Comparison of ENCODE assay signal across 26 cellular contexts in genomic region chr12:50707396-50707795, GRCh38.
"Had no signal": no experiment of that assay in that cellular context is flagged by ENCODE, and none has a peak within 500 bp of the region (broad histone marks: within the 10 kb centered on the region; RNA-seq: fewer than 3 reads in every experiment).

No MANE protein-coding gene starts in this region.

- H3K4me3 Mint-ChIP-seq: activated CD4-positive, alpha-beta T cell treated with anti-CD3 and anti-CD28 coated beads, Interleukin-2, amount 10 ng/mL, durations not matched to agents 7 days and 5 days; activated naive CD4-positive, alpha-beta T cell treated with anti-CD3 and anti-CD28 coated beads, Interleukin-2, amount 10 ng/mL, durations not matched to agents 7 days and 5 days; activated T-cell treated with anti-CD3 and anti-CD28 coated beads, Interleukin-2, amount 50 U/mL, for 4 hours; neural crest cell; T-helper 2 cell treated with Interferon-gamma antibody and Interleukin-4, amounts not matched to agents 5 μg/mL and 100 μg/mL, for 36 hours had no signal

- DNase-seq: activated CD4-positive, alpha-beta T cell treated with anti-CD3 and anti-CD28 coated beads, Interleukin-2, amount 10 ng/mL, durations not matched to agents 7 days and 5 days; activated CD4-positive, CD25-positive, alpha-beta regulatory T cell treated with anti-CD3 and anti-CD28 coated beads, Interleukin-2, amount 50 U/mL, for 72 hours; activated CD8-positive, alpha-beta memory T cell treated with anti-CD3 and anti-CD28 coated beads for 24 hours; activated CD8-positive, alpha-beta memory T cell treated with anti-CD3 and anti-CD28 coated beads, Interleukin-2, amount 50 U/mL, for 4 hours; activated effector memory CD4-positive, alpha-beta T cell treated with anti-CD3 and anti-CD28 coated beads, Interleukin-2, amount 50 U/mL, for 16 hours; activated naive CD4-positive, alpha-beta T cell treated with anti-CD3 and anti-CD28 coated beads, Interleukin-2, amount 10 ng/mL, durations not matched to agents 7 days and 5 days; activated T-cell treated with anti-CD3 and anti-CD28 coated beads, Interleukin-2, amount 50 U/mL, for 4 hours; amygdala; dermis blood vessel endothelial cell; effector memory CD4-positive, alpha-beta T cell; islet precursor cell; left colon; lower lobe of right lung; naive B cell; occipital lobe; posterior cingulate gyrus; spleen; stimulated activated CD4-positive, alpha-beta T cell treated with anti-CD3 and anti-CD28 coated beads, Interleukin-4, amount 100 ng/mL, for 1 hour; stimulated activated naive CD4-positive, alpha-beta T cell treated with Interleukin-2 at 50 U/mL for 16 hours; thyroid gland; WERI-Rb-1 had no signal

- H3K27me3 ChIP-seq: esophagus muscularis mucosa, gastroesophageal sphincter, spleen, thyroid gland had no signal

- H3K27ac Mint-ChIP-seq: activated CD4-positive, alpha-beta T cell treated with anti-CD3 and anti-CD28 coated beads, Interleukin-2, amount 10 ng/mL, durations not matched to agents 7 days and 5 days; activated naive CD4-positive, alpha-beta T cell treated with anti-CD3 and anti-CD28 coated beads, Interleukin-2, amount 10 ng/mL, durations not matched to agents 7 days and 5 days; T-helper 2 cell treated with Interferon-gamma antibody and Interleukin-4, amounts not matched to agents 5 μg/mL and 100 μg/mL, for 36 hours had no signal

- H3K9me3 ChIP-seq: esophagus muscularis mucosa, gastroesophageal sphincter, lower lobe of right lung, spleen, thyroid gland had no signal

- H3K4me1 Mint-ChIP-seq: activated CD4-positive, alpha-beta T cell treated with anti-CD3 and anti-CD28 coated beads, Interleukin-2, amount 10 ng/mL, durations not matched to agents 7 days and 5 days; activated naive CD4-positive, alpha-beta T cell treated with anti-CD3 and anti-CD28 coated beads, Interleukin-2, amount 10 ng/mL, durations not matched to agents 7 days and 5 days; neural crest cell had no signal

- H3K9me3 Mint-ChIP-seq: activated CD4-positive, alpha-beta T cell treated with anti-CD3 and anti-CD28 coated beads, Interleukin-2, amount 10 ng/mL, durations not matched to agents 7 days and 5 days; activated naive CD4-positive, alpha-beta T cell treated with anti-CD3 and anti-CD28 coated beads, Interleukin-2, amount 10 ng/mL, durations not matched to agents 7 days and 5 days; activated T-cell treated with anti-CD3 and anti-CD28 coated beads, Interleukin-2, amount 50 U/mL, for 4 hours; naive B cell; neural crest cell; T-helper 2 cell treated with Interferon-gamma antibody and Interleukin-4, amounts not matched to agents 5 μg/mL and 100 μg/mL, for 36 hours had no signal

- H3K4me3 ChIP-seq: esophagus muscularis mucosa, gastroesophageal sphincter, lower lobe of right lung, spleen, thyroid gland had no signal

- H3K4me1 ChIP-seq: lower lobe of right lung, spleen, thyroid gland had no signal

- H3K27me3 Mint-ChIP-seq: activated CD4-positive, alpha-beta T cell treated with anti-CD3 and anti-CD28 coated beads, Interleukin-2, amount 10 ng/mL, durations not matched to agents 7 days and 5 days; activated naive CD4-positive, alpha-beta T cell treated with anti-CD3 and anti-CD28 coated beads, Interleukin-2, amount 10 ng/mL, durations not matched to agents 7 days and 5 days; naive B cell had no signal

- ATAC-seq: activated T-cell treated with anti-CD3 and anti-CD28 coated beads, Interleukin-2, amount 50 U/mL, for 4 hours; gastroesophageal sphincter; left colon; lower lobe of right lung; SK-N-SH treated with all-trans-retinoic acid at 6 μM for 48 hours had no signal

- H3K27ac ChIP-seq: esophagus muscularis mucosa, gastroesophageal sphincter, lower lobe of right lung, spleen, thyroid gland, WERI-Rb-1 had no signal
